Comparison of ENCODE assay signal across 20 cellular contexts in genomic region chr12:116615141-116615861, GRCh38. TPM values are rescaled to one million over a fixed set of nuclear protein-coding genes. Genes with fewer than 3 reads are reported as not detected.
DNase-seq lines count a peak whose midpoint lies in the region; ATAC-seq and TF ChIP-seq lines count a peak whose summit lies in the region.
"Had no signal": no experiment of that assay in that cellular context is flagged by ENCODE, and none has a peak within 500 bp of the region (broad histone marks: within the 10 kb centered on the region; RNA-seq: fewer than 3 reads in every experiment).

No MANE protein-coding gene starts in this region.

- no peak overlapping the region for H3K27ac Mint-ChIP-seq in WTC11
- H3K27ac Mint-ChIP-seq: CD4-positive, CD25-positive, alpha-beta regulatory T cell had no signal

- no peaks in the 10 kb centered on the region for H3K9me3 ChIP-seq in thyroid gland
- H3K9me3 ChIP-seq: BE2C had no signal

- no peak overlapping the region for H3K4me3 Mint-ChIP-seq in WTC11
- H3K4me3 Mint-ChIP-seq: CD4-positive, CD25-positive, alpha-beta regulatory T cell had no signal

- intact Hi-C loops in thyroid gland (cut with DNase I) = no loop called here

- no peak for ATAC-seq in WTC11
- ATAC-seq in HG02852 (IDR thresholded peaks at IDR 0.05; ENCODE audit: unreplicated experiment) = no peak
- no peak for ATAC-seq in GM19395 (IDR thresholded peaks at IDR 0.05; ENCODE audit: unreplicated experiment)

- 37 to 45% methylated on average over 12 to 13 of the region's 13 CpGs for WGBS in thyroid gland, 2 donors

- no peak overlapping the region for H3K4me3 ChIP-seq in thyroid gland (replicated peaks in 1 of 3)
- H3K4me3 ChIP-seq: SK-N-MC had no signal

- POLR2A ChIA-PET in WTC11 (lab: Charles Lee) = no interaction called here

- no peak for TF ChIP-seq POLR2A in thyroid gland (IDR thresholded peaks at IDR 0.05)

- H3K36me3 ChIP-seq in thyroid gland = no peaks in the 10 kb centered on the region
- H3K36me3 ChIP-seq: BE2C had no signal

- no peaks in the 10 kb centered on the region for H3K36me3 Mint-ChIP-seq in WTC11
- H3K36me3 Mint-ChIP-seq: CD4-positive, CD25-positive, alpha-beta regulatory T cell had no signal

- peaks cover 3% of the 10 kb centered on the region; the same call in 1 of the 2 replicates for H3K9me3 Mint-ChIP-seq in WTC11

- TF ChIP-seq CTCF in WTC11 (IDR thresholded peaks at IDR 0.05) (no peak), thyroid gland (IDR thresholded peaks at IDR 0.05) (no peak)

- H3K4me1 Mint-ChIP-seq in WTC11 = peaks cover 12% of the 10 kb centered on the region
- H3K4me1 Mint-ChIP-seq: CD4-positive, CD25-positive, alpha-beta regulatory T cell had no signal

- no peaks in the 10 kb centered on the region for H3K27me3 Mint-ChIP-seq in WTC11 (ENCODE audit: low read depth)

- H3K4me1 ChIP-seq in thyroid gland = peaks cover 24% of the 10 kb centered on the region in 2 donors
- H3K4me1 ChIP-seq: BE2C had no signal

- H3K27ac ChIP-seq in thyroid gland = peak overlapping the region in 2 of 3 donors; percentile 35 to 37
- H3K27ac ChIP-seq: SK-N-MC had no signal

- CTCF ChIA-PET in WTC11 (lab: Charles Lee) = interaction anchor here (1.3 kb wide), 1 partner anchor 88 kb away, joined by 3 read pairs; no protein-coding TSS in a partner anchor

- DNase-seq in NCI-H2227 (lab: John Stamatoyannopoulos, UW; ENCODE audit: unreplicated experiment) (peak; percentile 9), NCI-H2227 treated with DMSO at 0.1 percent for 48 hours (lab: John Stamatoyannopoulos, UW) (no peak), WTC11 (ENCODE audit: low spot score) (no peak), left kidney (ENCODE audit: low read depth, low spot score) (peak; percentile 81), thyroid gland (peak; percentile 77 to 80), GM19238 (ENCODE audit: insufficient read length, low spot score) (no peak)
- DNase-seq: 8988T; BE2C; Caco-2; CD4-positive, CD25-positive, alpha-beta regulatory T cell; DMS53; EL; NCI-H1105; NCI-H2081 treated with DMSO at 0.1 percent for 48 hours; NCI-H510A; Right ventricle myocardium superior had no signal

- H3K27me3 ChIP-seq in thyroid gland = no peaks in the 10 kb centered on the region
- H3K27me3 ChIP-seq: BE2C had no signal

TF ChIP-seq in WTC11, 78 proteins besides CTCF, POLR2A, EP300 and RAD21:
- TF ChIP-seq ZNF532 (CRISPR knock-in tag; IDR thresholded peaks at IDR 0.05; ENCODE audit: borderline replicate concordance) = no peak
- peak; percentile 77 for TF ChIP-seq HMGA2 (CRISPR knock-in tag; IDR thresholded peaks at IDR 0.05)
- TF ChIP-seq PRDM15 (CRISPR knock-in tag; IDR thresholded peaks at IDR 0.05) = no peak
- TF ChIP-seq NR3C1 (CRISPR knock-in tag; conservative IDR thresholded peaks at IDR 0.05; ENCODE audit: low read depth) = no peak
- TF ChIP-seq IRF1 (CRISPR knock-in tag; IDR thresholded peaks at IDR 0.05) = no peak

RNA-seq across cellular contexts. Expression of gene MAP1LC3B2, which starts 56.1 kb away (rescaled TPM):
- total RNA-seq in WTC11 (2021) (2.2 to 3.0 TPM (median 2.5 TPM) in 3 replicates), thyroid gland (1 to 10 TPM in 1 of 4 donors, not detected in 3; 1.6 TPM)
- total RNA-seq: Caco-2, OCI-LY7 had no signal

Comparison
In these comparisons a context has a peak if more than half of its experiments do, and no peak if none do; other contexts are left out.
1. DNase-seq: peak in NCI-H2227 (single experiment), left kidney (single experiment) and thyroid gland (2 of 2); none in NCI-H2227 treated with DMSO at 0.1 percent for 48 hours (single experiment), WTC11 (single experiment) and GM19238 (single experiment).